18 cellular contexts compared by ENCODE assay signal in the genomic region with DNA sequence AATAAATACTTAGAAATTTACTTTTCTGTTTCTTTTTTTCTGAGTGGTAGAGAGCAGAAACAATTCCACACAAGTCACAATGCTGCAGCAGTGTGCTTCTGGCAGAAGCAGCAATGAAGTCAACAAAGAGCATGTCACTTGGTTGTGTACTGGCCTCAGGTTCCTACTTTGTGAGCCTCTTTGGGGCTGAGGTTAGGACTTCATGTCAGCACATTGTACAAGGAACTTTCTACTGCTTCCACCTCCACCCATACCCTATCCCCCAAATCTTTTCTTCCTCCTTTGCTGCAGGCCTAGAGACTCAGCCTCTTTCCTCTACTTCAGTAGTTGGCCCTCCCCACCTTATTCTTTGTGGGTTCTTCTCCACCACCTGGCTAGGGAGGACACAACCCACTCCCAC.
"Had no signal": no experiment of that assay in that cellular context is flagged by ENCODE, and none has a peak within 500 bp of the region (broad histone marks: within the 10 kb centered on the region; RNA-seq: fewer than 3 reads in every experiment).

No MANE protein-coding gene starts in this region.

- ATAC-seq: activated naive CD8-positive, alpha-beta T cell treated with anti-CD3 and anti-CD28 coated beads, Interleukin-2, amount 50 U/mL, for 24 hours; activated T-cell treated with anti-CD3 and anti-CD28 coated beads, Interleukin-2, amount 50 U/mL, for 4 hours; stimulated activated naive B cell treated with anti-CD40 and anti-IgM and Interleukin-4, amounts not matched to agents 10 μg/mL and 1 μg/mL and 100 μg/mL, for 72 hours had no signal

- H3K27me3 ChIP-seq: esophagus muscularis mucosa, heart right ventricle, ovary, thyroid gland, uterus had no signal

- H3K27ac Mint-ChIP-seq: activated CD4-positive, alpha-beta memory T cell treated with anti-CD3 and anti-CD28 coated beads, Interleukin-2, amount 10 ng/mL, durations not matched to agents 7 days and 5 days; activated naive CD4-positive, alpha-beta T cell treated with anti-CD3 and anti-CD28 coated beads, Interleukin-2, amount 10 ng/mL, durations not matched to agents 7 days and 5 days; activated naive CD8-positive, alpha-beta T cell treated with anti-CD3 and anti-CD28 coated beads, Interleukin-2, amount 50 U/mL, for 24 hours; dendritic cell treated with granulocyte-macrophage colony-stimulating factor and Interleukin-4, amounts not matched to agents 40 ng/mL and 50 ng/mL, for 4 days; stimulated activated naive B cell treated with anti-CD40 and anti-IgM and Interleukin-4, amounts not matched to agents 10 μg/mL and 1 μg/mL and 100 μg/mL, for 72 hours had no signal

- H3K36me3 Mint-ChIP-seq: activated naive CD4-positive, alpha-beta T cell treated with anti-CD3 and anti-CD28 coated beads, Interleukin-2, amount 10 ng/mL, durations not matched to agents 7 days and 5 days had no signal

- H3K9me3 ChIP-seq: esophagus muscularis mucosa, ovary, thyroid gland, uterus had no signal

- H3K4me3 Mint-ChIP-seq: activated CD4-positive, alpha-beta memory T cell treated with anti-CD3 and anti-CD28 coated beads, Interleukin-2, amount 10 ng/mL, durations not matched to agents 7 days and 5 days; activated naive CD4-positive, alpha-beta T cell treated with anti-CD3 and anti-CD28 coated beads, Interleukin-2, amount 10 ng/mL, durations not matched to agents 7 days and 5 days; activated naive CD8-positive, alpha-beta T cell treated with anti-CD3 and anti-CD28 coated beads, Interleukin-2, amount 50 U/mL, for 24 hours; activated T-cell treated with anti-CD3 and anti-CD28 coated beads, Interleukin-2, amount 50 U/mL, for 4 hours; dendritic cell treated with granulocyte-macrophage colony-stimulating factor and Interleukin-4, amounts not matched to agents 40 ng/mL and 50 ng/mL, for 4 days; stimulated activated naive B cell treated with anti-CD40 and anti-IgM and Interleukin-4, amounts not matched to agents 10 μg/mL and 1 μg/mL and 100 μg/mL, for 72 hours had no signal

- H3K4me1 ChIP-seq: thyroid gland had no signal

- H3K9me3 Mint-ChIP-seq: activated CD4-positive, alpha-beta memory T cell treated with anti-CD3 and anti-CD28 coated beads, Interleukin-2, amount 10 ng/mL, durations not matched to agents 7 days and 5 days; activated T-cell treated with anti-CD3 and anti-CD28 coated beads, Interleukin-2, amount 50 U/mL, for 4 hours; dendritic cell treated with granulocyte-macrophage colony-stimulating factor and Interleukin-4, amounts not matched to agents 40 ng/mL and 50 ng/mL, for 4 days had no signal

- DNase-seq: activated CD4-positive, alpha-beta memory T cell treated with anti-CD3 and anti-CD28 coated beads, Interleukin-2, amount 10 ng/mL, durations not matched to agents 7 days and 5 days; activated CD4-positive, alpha-beta T cell treated with anti-CD3 and anti-CD28 coated beads for 48 hours; activated CD4-positive, CD25-positive, alpha-beta regulatory T cell; activated naive CD4-positive, alpha-beta T cell treated with anti-CD3 and anti-CD28 coated beads, Interleukin-2, amount 10 ng/mL, durations not matched to agents 7 days and 5 days; activated naive CD8-positive, alpha-beta T cell treated with anti-CD3 and anti-CD28 coated beads, Interleukin-2, amount 50 U/mL, for 24 hours; activated T-cell treated with anti-CD3 and anti-CD28 coated beads, Interleukin-2, amount 50 U/mL, for 4 hours; aorta; effector CD8-positive, alpha-beta T cell; heart right ventricle; mammary epithelial cell; ovary; stimulated activated naive B cell treated with anti-CD40 and anti-IgM and Interleukin-4, amounts not matched to agents 10 μg/mL and 1 μg/mL and 100 μg/mL, for 72 hours; T-helper 1 cell; T-helper 9 cell; uterus had no signal

- H3K4me1 Mint-ChIP-seq: activated CD4-positive, alpha-beta memory T cell treated with anti-CD3 and anti-CD28 coated beads, Interleukin-2, amount 10 ng/mL, durations not matched to agents 7 days and 5 days; activated naive CD4-positive, alpha-beta T cell treated with anti-CD3 and anti-CD28 coated beads, Interleukin-2, amount 10 ng/mL, durations not matched to agents 7 days and 5 days; activated naive CD8-positive, alpha-beta T cell treated with anti-CD3 and anti-CD28 coated beads, Interleukin-2, amount 50 U/mL, for 24 hours; stimulated activated naive B cell treated with anti-CD40 and anti-IgM and Interleukin-4, amounts not matched to agents 10 μg/mL and 1 μg/mL and 100 μg/mL, for 72 hours had no signal

- H3K36me3 ChIP-seq: esophagus muscularis mucosa, heart right ventricle, ovary, thyroid gland, uterus had no signal

- H3K27me3 Mint-ChIP-seq: activated naive CD4-positive, alpha-beta T cell treated with anti-CD3 and anti-CD28 coated beads, Interleukin-2, amount 10 ng/mL, durations not matched to agents 7 days and 5 days; activated naive CD8-positive, alpha-beta T cell treated with anti-CD3 and anti-CD28 coated beads, Interleukin-2, amount 50 U/mL, for 24 hours; dendritic cell treated with granulocyte-macrophage colony-stimulating factor and Interleukin-4, amounts not matched to agents 40 ng/mL and 50 ng/mL, for 4 days had no signal

- H3K4me3 ChIP-seq: esophagus muscularis mucosa, heart right ventricle, ovary, thyroid gland, uterus had no signal

- H3K27ac ChIP-seq: esophagus muscularis mucosa, heart right ventricle, ovary, thyroid gland, uterus had no signal
